5 cellular contexts compared by ENCODE assay signal in genomic region chr3:107172411-107172810, GRCh38.
TF ChIP-seq lines count a peak whose summit lies in the region.

No MANE protein-coding gene starts in this region.

TF ChIP-seq in HepG2, 621 proteins besides CTCF, POLR2A, EP300 and RAD21:
- TF ChIP-seq NCOA1 (CRISPR knock-in tag; IDR thresholded peaks at IDR 0.05) (no peak), TRIM24 (CRISPR knock-in tag; IDR thresholded peaks at IDR 0.05) (no peak), SRSF9 (IDR thresholded peaks at IDR 0.05; ENCODE audit: borderline replicate concordance, insufficient read depth, low read depth, low read length, poor library complexity, severe bottlenecking) (no peak), ZNF574 (CRISPR knock-in tag; IDR thresholded peaks at IDR 0.05) (no peak), MAFK (conservative IDR thresholded peaks at IDR 0.05 in 1 of 2, IDR thresholded peaks at IDR 0.05 in 1 of 2; ENCODE audit: low read length in 2 of 2) (peak; percentile 66 to 71), GATAD2A (CRISPR knock-in tag; IDR thresholded peaks at IDR 0.05) (no peak), HMG20A (CRISPR knock-in tag; IDR thresholded peaks at IDR 0.05; ENCODE audit: borderline replicate concordance) (no peak), ZNF143 (CRISPR knock-in tag; IDR thresholded peaks at IDR 0.05) (no peak), NR3C1 (CRISPR knock-in tag; IDR thresholded peaks at IDR 0.05) (no peak), ZSCAN30 (CRISPR knock-in tag; IDR thresholded peaks at IDR 0.05) (no peak), ZFYVE20 (CRISPR knock-in tag; IDR thresholded peaks at IDR 0.05; ENCODE audit: borderline replicate concordance, low read depth) (no peak), MAFF (IDR thresholded peaks at IDR 0.05; ENCODE audit: low read depth, low read length) (peak; percentile 64; the same call in 1 of the 2 replicates)
TF ChIP-seq in HepG2: peak in this region for 2.

TF ChIP-seq in A549, 52 proteins besides CTCF, POLR2A, EP300 and RAD21:
- TF ChIP-seq ZNF302 (CRISPR knock-in tag; IDR thresholded peaks at IDR 0.05), result no peak
- no peak for TF ChIP-seq FOXS1 (CRISPR knock-in tag; IDR thresholded peaks at IDR 0.05)
- peak; percentile 29 for TF ChIP-seq MAFK (IDR thresholded peaks at IDR 0.05; ENCODE audit: partially characterized antibody)
- TF ChIP-seq MAX (IDR thresholded peaks at IDR 0.05), result no peak

TF ChIP-seq in IMR-90, 13 proteins besides CTCF, POLR2A, EP300 and RAD21:
- TF ChIP-seq FOS (IDR thresholded peaks at IDR 0.05; ENCODE audit: low read depth, low read length) (no peak), MAFK (IDR thresholded peaks at IDR 0.05; ENCODE audit: low read depth, low read length) (peak; percentile 51; the same call in 1 of the 2 replicates)

TF ChIP-seq in K562, 482 proteins besides CTCF, POLR2A, EP300 and RAD21:
- no peak for TF ChIP-seq HSF4 (CRISPR knock-in tag; IDR thresholded peaks at IDR 0.05; ENCODE audit: borderline replicate concordance)
- peak; percentile 15; the same call in 1 of the 2 replicates for TF ChIP-seq ZNF316 (IDR thresholded peaks at IDR 0.05)

TF ChIP-seq in SK-N-SH treated with all-trans-retinoic acid at 6 μM for 48 hours, 23 proteins besides CTCF, POLR2A, EP300 and RAD21:
- TF ChIP-seq ZC3H10 (CRISPR knock-in tag; IDR thresholded peaks at IDR 0.05) (no peak), ZFP3 (CRISPR knock-in tag; IDR thresholded peaks at IDR 0.05) (no peak), TOX (CRISPR knock-in tag; IDR thresholded peaks at IDR 0.05; ENCODE audit: borderline replicate concordance) (no peak), OSR1 (CRISPR knock-in tag; IDR thresholded peaks at IDR 0.05) (no peak), TCF4 (CRISPR knock-in tag; IDR thresholded peaks at IDR 0.05; ENCODE audit: borderline replicate concordance) (no peak), BACH2 (CRISPR knock-in tag; IDR thresholded peaks at IDR 0.05; ENCODE audit: borderline replicate concordance) (no peak), CSDC2 (CRISPR knock-in tag; IDR thresholded peaks at IDR 0.05) (no peak), RARB (CRISPR knock-in tag; IDR thresholded peaks at IDR 0.05) (no peak), ARNTL (CRISPR knock-in tag; IDR thresholded peaks at IDR 0.05; ENCODE audit: borderline replicate concordance, low read depth) (no peak), PPARA (CRISPR knock-in tag; IDR thresholded peaks at IDR 0.05; ENCODE audit: borderline replicate concordance) (no peak), CREB5 (CRISPR knock-in tag; IDR thresholded peaks at IDR 0.05; ENCODE audit: low read depth) (no peak), SNAI2 (CRISPR knock-in tag; IDR thresholded peaks at IDR 0.05) (no peak), TSHZ2 (CRISPR knock-in tag; IDR thresholded peaks at IDR 0.05) (no peak)
- TF ChIP-seq, protein P1, sequence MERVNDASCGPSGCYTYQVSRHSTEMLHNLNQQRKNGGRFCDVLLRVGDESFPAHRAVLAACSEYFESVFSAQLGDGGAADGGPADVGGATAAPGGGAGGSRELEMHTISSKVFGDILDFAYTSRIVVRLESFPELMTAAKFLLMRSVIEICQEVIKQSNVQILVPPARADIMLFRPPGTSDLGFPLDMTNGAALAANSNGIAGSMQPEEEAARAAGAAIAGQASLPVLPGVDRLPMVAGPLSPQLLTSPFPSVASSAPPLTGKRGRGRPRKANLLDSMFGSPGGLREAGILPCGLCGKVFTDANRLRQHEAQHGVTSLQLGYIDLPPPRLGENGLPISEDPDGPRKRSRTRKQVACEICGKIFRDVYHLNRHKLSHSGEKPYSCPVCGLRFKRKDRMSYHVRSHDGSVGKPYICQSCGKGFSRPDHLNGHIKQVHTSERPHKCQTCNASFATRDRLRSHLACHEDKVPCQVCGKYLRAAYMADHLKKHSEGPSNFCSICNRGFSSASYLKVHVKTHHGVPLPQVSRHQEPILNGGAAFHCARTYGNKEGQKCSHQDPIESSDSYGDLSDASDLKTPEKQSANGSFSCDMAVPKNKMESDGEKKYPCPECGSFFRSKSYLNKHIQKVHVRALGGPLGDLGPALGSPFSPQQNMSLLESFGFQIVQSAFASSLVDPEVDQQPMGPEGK (CRISPR knock-in tag; IDR thresholded peaks at IDR 0.05; ENCODE audit: borderline replicate concordance), result no peak
- TF ChIP-seq, protein P2, sequence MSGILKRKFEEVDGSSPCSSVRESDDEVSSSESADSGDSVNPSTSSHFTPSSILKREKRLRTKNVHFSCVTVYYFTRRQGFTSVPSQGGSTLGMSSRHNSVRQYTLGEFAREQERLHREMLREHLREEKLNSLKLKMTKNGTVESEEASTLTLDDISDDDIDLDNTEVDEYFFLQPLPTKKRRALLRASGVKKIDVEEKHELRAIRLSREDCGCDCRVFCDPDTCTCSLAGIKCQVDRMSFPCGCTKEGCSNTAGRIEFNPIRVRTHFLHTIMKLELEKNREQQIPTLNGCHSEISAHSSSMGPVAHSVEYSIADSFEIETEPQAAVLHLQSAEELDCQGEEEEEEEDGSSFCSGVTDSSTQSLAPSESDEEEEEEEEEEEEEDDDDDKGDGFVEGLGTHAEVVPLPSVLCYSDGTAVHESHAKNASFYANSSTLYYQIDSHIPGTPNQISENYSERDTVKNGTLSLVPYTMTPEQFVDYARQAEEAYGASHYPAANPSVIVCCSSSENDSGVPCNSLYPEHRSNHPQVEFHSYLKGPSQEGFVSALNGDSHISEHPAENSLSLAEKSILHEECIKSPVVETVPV (CRISPR knock-in tag; IDR thresholded peaks at IDR 0.05), result no peak
TF ChIP-seq in SK-N-SH treated with all-trans-retinoic acid at 6 μM for 48 hours: peak in this region for 0.
